ENCODE assay signal across 9 cellular contexts in the genomic region with DNA sequence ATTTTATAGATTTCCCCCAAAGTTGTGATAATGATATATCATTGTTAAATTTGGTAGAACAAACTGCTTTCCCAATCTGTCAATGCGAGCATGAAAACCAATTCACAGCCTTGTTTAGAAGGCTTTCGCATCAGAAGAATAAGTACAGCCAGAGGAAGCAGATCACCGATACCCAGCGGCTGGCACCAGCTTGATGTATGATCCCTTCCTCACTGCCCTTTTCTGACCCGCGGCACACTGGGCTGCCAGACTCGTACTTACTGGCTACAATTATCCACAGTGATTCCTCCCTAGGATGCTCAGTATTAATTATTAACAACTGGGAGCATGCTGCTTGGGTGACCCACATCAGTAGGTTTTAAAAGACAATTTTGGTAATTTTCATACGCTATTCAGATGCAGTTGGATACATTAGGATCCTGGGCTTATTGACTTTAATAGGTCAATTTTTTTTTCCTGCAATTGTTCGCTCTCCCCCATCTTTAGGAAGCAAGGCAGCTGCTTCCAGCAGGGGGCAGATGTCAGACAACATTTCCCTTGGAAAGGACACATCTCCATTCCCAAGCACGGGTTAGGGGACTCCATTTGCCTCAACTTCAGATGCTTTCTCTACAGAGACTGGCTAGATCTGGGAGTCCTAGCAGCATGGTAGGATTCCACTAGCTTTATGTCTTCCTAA.
A peak's percentile ranks its signal among the peaks of the same experiment; 100 is the strongest.
DNase-seq lines count a peak whose midpoint lies in the region; ATAC-seq and TF ChIP-seq lines count a peak whose summit lies in the region.
"Had no signal": no experiment of that assay in that cellular context is flagged by ENCODE, and none has a peak within 500 bp of the region (broad histone marks: within the 10 kb centered on the region; RNA-seq: fewer than 3 reads in every experiment).

No MANE protein-coding gene starts in this region.

- H3K36me3 Mint-ChIP-seq in CD14-positive monocyte (no peaks in the 10 kb centered on the region), mesothelial cell of epicardium (no peaks in the 10 kb centered on the region)

- H3K27ac ChIP-seq in ascending aorta: no peak overlapping the region

- H3K4me1 Mint-ChIP-seq in CD14-positive monocyte: no peaks in the 10 kb centered on the region
- H3K4me1 Mint-ChIP-seq in mesothelial cell of epicardium: peaks cover 6% of the 10 kb centered on the region

- H3K9me3 Mint-ChIP-seq in CD14-positive monocyte: peaks cover 0 to 2% (median 0%) of the 10 kb centered on the region in 7 donors
- no peaks in the 10 kb centered on the region for H3K9me3 Mint-ChIP-seq in mesothelial cell of epicardium

- intact Hi-C loops in CD14-positive monocyte (cut with micrococcal nuclease) (no loop called here), ascending aorta (cut with DNase I) (no loop called here)

- ATAC-seq in GM18867 (IDR thresholded peaks at IDR 0.05; ENCODE audit: unreplicated experiment) (no peak), GM21717 (IDR thresholded peaks at IDR 0.05; ENCODE audit: unreplicated experiment) (no peak)

- H3K27ac Mint-ChIP-seq in CD14-positive monocyte: no peak overlapping the region
- H3K27ac Mint-ChIP-seq in mesothelial cell of epicardium: no peak overlapping the region

- H3K27me3 Mint-ChIP-seq in CD14-positive monocyte (ENCODE audit: low read depth in 3 of 3): peaks cover 0 to 5% (median 5%) of the 10 kb centered on the region in 3 donors
- peaks cover 7% of the 10 kb centered on the region for H3K27me3 Mint-ChIP-seq in mesothelial cell of epicardium (ENCODE audit: low read depth)

- H3K4me3 Mint-ChIP-seq in CD14-positive monocyte (no peak overlapping the region), mesothelial cell of epicardium (no peak overlapping the region)

- TF ChIP-seq CTCF in CD14-positive monocyte (IDR thresholded peaks at IDR 0.05): peak; percentile 17
- TF ChIP-seq CTCF in ascending aorta (IDR thresholded peaks at IDR 0.05): peak in 2 of 3 experiments; percentile 12 to 31
- TF ChIP-seq CTCF in mesothelial cell of epicardium (IDR thresholded peaks at IDR 0.05; ENCODE audit: unreplicated experiment): peak; percentile 50

- H3K27me3 ChIP-seq in ascending aorta: no peaks in the 10 kb centered on the region

- H3K9me3 ChIP-seq in ascending aorta: no peaks in the 10 kb centered on the region

- H3K4me3 ChIP-seq in ascending aorta: no peak overlapping the region

- no peaks in the 10 kb centered on the region for H3K36me3 ChIP-seq in ascending aorta

- DNase-seq in CD14-positive monocyte (ENCODE audit: low spot score): no peak
- DNase-seq in HT1080 (ENCODE audit: low read depth): peak; percentile 30
- no peak for DNase-seq in ascending aorta (ENCODE audit: low spot score in 2 of 2)
- no peak for DNase-seq in mesothelial cell of epicardium (ENCODE audit: low spot score in 2 of 2, unreplicated experiment in 2 of 2)
- no peak for DNase-seq in T-helper 1 cell
- no peak for DNase-seq in activated CD8-positive, alpha-beta memory T cell treated with anti-CD3 and anti-CD28 coated beads, Interleukin-2, amount 50 U/mL, for 48 hours
- DNase-seq: activated CD4-positive, CD25-positive, alpha-beta regulatory T cell had no signal

- peaks cover 0 to 10% of the 10 kb centered on the region in 2 donors for H3K4me1 ChIP-seq in ascending aorta
